ENCODE assay signal across 1 cellular context in the genomic region with DNA sequence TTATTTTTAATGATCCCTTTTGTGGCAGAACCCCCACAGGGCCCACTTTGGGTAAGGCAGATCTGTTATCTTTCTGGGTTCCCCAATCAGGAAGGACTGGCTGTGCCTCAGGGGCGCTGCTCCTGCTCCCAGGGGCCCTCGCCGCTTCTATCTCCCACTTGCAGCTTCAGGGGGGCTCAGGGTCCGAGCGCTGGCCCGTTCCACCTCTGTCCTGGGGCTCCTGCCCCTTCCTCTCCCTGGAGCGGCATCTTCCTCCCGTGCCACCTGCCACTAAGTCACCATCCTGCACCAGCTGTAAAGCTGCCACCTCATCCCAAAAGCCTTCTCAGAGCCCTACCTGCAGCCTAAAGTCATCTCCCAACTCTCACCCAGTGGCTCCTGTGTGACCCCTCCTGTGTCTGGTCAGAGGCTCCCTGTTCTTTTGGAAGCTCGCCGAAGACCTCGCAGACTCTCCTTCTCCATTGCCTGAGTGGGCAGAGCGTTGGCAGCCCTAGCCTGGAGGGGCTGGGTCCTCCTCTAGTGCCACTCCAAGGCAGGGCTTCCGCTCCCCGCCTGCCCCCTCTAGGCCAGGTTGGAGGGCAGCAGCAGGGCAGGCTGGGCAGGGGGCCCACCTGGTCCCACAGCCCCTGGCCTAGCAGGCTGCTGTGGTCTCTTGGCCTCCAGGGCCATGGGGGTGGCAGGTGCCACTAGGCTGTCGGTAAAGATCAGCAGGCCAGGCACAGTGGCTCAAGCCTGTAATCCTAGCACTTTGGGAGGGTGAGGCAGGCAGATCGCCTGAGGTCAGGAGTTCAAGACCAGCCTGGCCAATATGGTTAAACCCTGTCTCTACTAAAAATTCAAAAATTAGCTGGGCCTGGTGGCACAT.
TF ChIP-seq lines count a peak whose summit lies in the region.

No MANE protein-coding gene starts in this region.

TF ChIP-seq in H1, 55 proteins besides CTCF, POLR2A, EP300 and RAD21 (continued from another document):
- TF ChIP-seq, protein P1, sequence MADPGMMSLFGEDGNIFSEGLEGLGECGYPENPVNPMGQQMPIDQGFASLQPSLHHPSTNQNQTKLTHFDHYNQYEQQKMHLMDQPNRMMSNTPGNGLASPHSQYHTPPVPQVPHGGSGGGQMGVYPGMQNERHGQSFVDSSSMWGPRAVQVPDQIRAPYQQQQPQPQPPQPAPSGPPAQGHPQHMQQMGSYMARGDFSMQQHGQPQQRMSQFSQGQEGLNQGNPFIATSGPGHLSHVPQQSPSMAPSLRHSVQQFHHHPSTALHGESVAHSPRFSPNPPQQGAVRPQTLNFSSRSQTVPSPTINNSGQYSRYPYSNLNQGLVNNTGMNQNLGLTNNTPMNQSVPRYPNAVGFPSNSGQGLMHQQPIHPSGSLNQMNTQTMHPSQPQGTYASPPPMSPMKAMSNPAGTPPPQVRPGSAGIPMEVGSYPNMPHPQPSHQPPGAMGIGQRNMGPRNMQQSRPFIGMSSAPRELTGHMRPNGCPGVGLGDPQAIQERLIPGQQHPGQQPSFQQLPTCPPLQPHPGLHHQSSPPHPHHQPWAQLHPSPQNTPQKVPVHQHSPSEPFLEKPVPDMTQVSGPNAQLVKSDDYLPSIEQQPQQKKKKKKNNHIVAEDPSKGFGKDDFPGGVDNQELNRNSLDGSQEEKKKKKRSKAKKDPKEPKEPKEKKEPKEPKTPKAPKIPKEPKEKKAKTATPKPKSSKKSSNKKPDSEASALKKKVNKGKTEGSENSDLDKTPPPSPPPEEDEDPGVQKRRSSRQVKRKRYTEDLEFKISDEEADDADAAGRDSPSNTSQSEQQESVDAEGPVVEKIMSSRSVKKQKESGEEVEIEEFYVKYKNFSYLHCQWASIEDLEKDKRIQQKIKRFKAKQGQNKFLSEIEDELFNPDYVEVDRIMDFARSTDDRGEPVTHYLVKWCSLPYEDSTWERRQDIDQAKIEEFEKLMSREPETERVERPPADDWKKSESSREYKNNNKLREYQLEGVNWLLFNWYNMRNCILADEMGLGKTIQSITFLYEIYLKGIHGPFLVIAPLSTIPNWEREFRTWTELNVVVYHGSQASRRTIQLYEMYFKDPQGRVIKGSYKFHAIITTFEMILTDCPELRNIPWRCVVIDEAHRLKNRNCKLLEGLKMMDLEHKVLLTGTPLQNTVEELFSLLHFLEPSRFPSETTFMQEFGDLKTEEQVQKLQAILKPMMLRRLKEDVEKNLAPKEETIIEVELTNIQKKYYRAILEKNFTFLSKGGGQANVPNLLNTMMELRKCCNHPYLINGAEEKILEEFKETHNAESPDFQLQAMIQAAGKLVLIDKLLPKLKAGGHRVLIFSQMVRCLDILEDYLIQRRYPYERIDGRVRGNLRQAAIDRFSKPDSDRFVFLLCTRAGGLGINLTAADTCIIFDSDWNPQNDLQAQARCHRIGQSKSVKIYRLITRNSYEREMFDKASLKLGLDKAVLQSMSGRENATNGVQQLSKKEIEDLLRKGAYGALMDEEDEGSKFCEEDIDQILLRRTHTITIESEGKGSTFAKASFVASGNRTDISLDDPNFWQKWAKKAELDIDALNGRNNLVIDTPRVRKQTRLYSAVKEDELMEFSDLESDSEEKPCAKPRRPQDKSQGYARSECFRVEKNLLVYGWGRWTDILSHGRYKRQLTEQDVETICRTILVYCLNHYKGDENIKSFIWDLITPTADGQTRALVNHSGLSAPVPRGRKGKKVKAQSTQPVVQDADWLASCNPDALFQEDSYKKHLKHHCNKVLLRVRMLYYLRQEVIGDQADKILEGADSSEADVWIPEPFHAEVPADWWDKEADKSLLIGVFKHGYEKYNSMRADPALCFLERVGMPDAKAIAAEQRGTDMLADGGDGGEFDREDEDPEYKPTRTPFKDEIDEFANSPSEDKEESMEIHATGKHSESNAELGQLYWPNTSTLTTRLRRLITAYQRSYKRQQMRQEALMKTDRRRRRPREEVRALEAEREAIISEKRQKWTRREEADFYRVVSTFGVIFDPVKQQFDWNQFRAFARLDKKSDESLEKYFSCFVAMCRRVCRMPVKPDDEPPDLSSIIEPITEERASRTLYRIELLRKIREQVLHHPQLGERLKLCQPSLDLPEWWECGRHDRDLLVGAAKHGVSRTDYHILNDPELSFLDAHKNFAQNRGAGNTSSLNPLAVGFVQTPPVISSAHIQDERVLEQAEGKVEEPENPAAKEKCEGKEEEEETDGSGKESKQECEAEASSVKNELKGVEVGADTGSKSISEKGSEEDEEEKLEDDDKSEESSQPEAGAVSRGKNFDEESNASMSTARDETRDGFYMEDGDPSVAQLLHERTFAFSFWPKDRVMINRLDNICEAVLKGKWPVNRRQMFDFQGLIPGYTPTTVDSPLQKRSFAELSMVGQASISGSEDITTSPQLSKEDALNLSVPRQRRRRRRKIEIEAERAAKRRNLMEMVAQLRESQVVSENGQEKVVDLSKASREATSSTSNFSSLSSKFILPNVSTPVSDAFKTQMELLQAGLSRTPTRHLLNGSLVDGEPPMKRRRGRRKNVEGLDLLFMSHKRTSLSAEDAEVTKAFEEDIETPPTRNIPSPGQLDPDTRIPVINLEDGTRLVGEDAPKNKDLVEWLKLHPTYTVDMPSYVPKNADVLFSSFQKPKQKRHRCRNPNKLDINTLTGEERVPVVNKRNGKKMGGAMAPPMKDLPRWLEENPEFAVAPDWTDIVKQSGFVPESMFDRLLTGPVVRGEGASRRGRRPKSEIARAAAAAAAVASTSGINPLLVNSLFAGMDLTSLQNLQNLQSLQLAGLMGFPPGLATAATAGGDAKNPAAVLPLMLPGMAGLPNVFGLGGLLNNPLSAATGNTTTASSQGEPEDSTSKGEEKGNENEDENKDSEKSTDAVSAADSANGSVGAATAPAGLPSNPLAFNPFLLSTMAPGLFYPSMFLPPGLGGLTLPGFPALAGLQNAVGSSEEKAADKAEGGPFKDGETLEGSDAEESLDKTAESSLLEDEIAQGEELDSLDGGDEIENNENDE (IDR thresholded peaks at IDR 0.05; ENCODE audit: insufficient replicate concordance, low read length), result no peak
- TF ChIP-seq RBBP5 (IDR thresholded peaks at IDR 0.05; ENCODE audit: borderline replicate concordance, low read depth, low read length) (no peak), CBX5 (IDR thresholded peaks at IDR 0.05; ENCODE audit: low read depth, low read length) (no peak), SP4 (IDR thresholded peaks at IDR 0.05; ENCODE audit: low read length) (no peak), YY1 (IDR thresholded peaks at IDR 0.05; ENCODE audit: low read depth, low read length) (no peak), NRF1 (IDR thresholded peaks at IDR 0.05; ENCODE audit: low read depth, low read length) (no peak), SP2 (IDR thresholded peaks at IDR 0.05; ENCODE audit: low read length) (no peak), SIX5 (IDR thresholded peaks at IDR 0.05; ENCODE audit: low read depth, low read length) (no peak)
